ENCODE assay signal across 1 cellular context in genomic region chr2:9652267-9652666, GRCh38.
TF ChIP-seq lines count a peak whose summit lies in the region.

No MANE protein-coding gene starts in this region.

TF ChIP-seq in K562, 482 proteins besides CTCF, POLR2A, EP300 and RAD21 (continued from another document):
- TF ChIP-seq, protein P1, sequence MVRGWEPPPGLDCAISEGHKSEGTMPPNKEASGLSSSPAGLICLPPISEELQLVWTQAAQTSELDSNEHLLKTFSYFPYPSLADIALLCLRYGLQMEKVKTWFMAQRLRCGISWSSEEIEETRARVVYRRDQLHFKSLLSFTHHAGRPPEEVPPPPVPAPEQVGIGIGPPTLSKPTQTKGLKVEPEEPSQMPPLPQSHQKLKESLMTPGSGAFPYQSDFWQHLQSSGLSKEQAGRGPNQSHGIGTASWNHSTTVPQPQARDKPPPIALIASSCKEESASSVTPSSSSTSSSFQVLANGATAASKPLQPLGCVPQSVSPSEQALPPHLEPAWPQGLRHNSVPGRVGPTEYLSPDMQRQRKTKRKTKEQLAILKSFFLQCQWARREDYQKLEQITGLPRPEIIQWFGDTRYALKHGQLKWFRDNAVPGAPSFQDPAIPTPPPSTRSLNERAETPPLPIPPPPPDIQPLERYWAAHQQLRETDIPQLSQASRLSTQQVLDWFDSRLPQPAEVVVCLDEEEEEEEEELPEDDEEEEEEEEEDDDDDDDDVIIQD (CRISPR knock-in tag; IDR thresholded peaks at IDR 0.05) = no peak
- TF ChIP-seq KDM1A (IDR thresholded peaks at IDR 0.05) (0 out of 4 replicates have a peak, but pooled peaks of 1 of the 2 experiments have one; percentile 10), NFIC (IDR thresholded peaks at IDR 0.05) (0 out of 2 replicates have a peak, but pooled peaks have one; percentile 5), HDAC1 (IDR thresholded peaks at IDR 0.05) (0 out of 4 replicates have a peak, but pooled peaks of 1 of the 2 experiments have one; percentile 20), THRB (CRISPR knock-in tag; conservative IDR thresholded peaks at IDR 0.05) (0 out of 2 replicates have a peak, but pooled peaks have one; percentile 11)
TF ChIP-seq in K562: peak in this region for 5.
